In genomic region chr13:45415112-45415511, GRCh38 we compare ENCODE assay signal across 14 cellular contexts. TPM values are rescaled to one million over a fixed set of nuclear protein-coding genes. Genes with fewer than 3 reads are reported as not detected.
A peak's percentile ranks its signal among the peaks of the same experiment; 100 is the strongest.
DNase-seq lines count a peak whose midpoint lies in the region; FAIRE-seq and TF ChIP-seq lines count a peak whose summit lies in the region.
"Had no signal": no experiment of that assay in that cellular context is flagged by ENCODE, and none has a peak within 500 bp of the region (broad histone marks: within the 10 kb centered on the region; RNA-seq: fewer than 3 reads in every experiment).

No MANE protein-coding gene starts in this region.

- no peak for TF ChIP-seq POLR2A in adrenal gland (IDR thresholded peaks at IDR 0.05)

- CTCF ChIA-PET in Calu3 (lab: Charles Lee): no interaction called here

- peak overlapping the region; percentile 91 for H3K27ac Mint-ChIP-seq in Calu3 (ENCODE audit: unreplicated experiment)
- H3K27ac Mint-ChIP-seq: activated CD4-positive, alpha-beta T cell treated with anti-CD3 and anti-CD28 coated beads for 36 hours; H9 had no signal

- H3K9me3 ChIP-seq in adrenal gland (replicated peaks in 1 of 3) (no peaks in the 10 kb centered on the region), kidney (ENCODE audit: control insufficient read depth in 1 of 2, low read length in 2 of 2) (no peaks in the 10 kb centered on the region), skeletal muscle satellite cell (replicated peaks; ENCODE audit: low read length) (no peaks in the 10 kb centered on the region)

- H3K4me2 ChIP-seq in skeletal muscle satellite cell (ENCODE audit: low read length): peak overlapping the region; percentile 75
- H3K4me2 ChIP-seq: PC-9 had no signal

- peak overlapping the region in 1 of 4 donors; percentile 43 for H3K4me3 ChIP-seq in adrenal gland
- peak overlapping the region; percentile 60 to 64 for H3K4me3 ChIP-seq in kidney (ENCODE audit: low read length in 2 of 2)
- H3K4me3 ChIP-seq in skeletal muscle satellite cell (ENCODE audit: low read length): peak overlapping the region; percentile 32
- H3K4me3 ChIP-seq: PC-9 had no signal

- no peak for FAIRE-seq in kidney (lab: Jason Lieb, UNC)

- peak overlapping the region in 4 of 5 donors; percentile 60 to 89 (median 68) for H3K27ac ChIP-seq in adrenal gland
- H3K27ac ChIP-seq in kidney (ENCODE audit: low read depth in 2 of 2, low read length in 2 of 2): peak overlapping the region; percentile 95 to 97
- H3K27ac ChIP-seq: HL-60, PC-9 had no signal

- DNase-seq in Calu3 (no peak), adrenal gland (no peak), kidney (no peak), iPS-NIHi11 (ENCODE audit: low spot score) (no peak), inferior parietal cortex (ENCODE audit: extremely low spot score) (no peak), NCI-H69 (lab: John Stamatoyannopoulos, UW) (no peak), GM20000 (ENCODE audit: low spot score) (no peak)
- DNase-seq: activated CD4-positive, alpha-beta T cell treated with anti-CD3 and anti-CD28 coated beads for 36 hours; H9; NCI-H146; PC-9; stimulated activated CD8-positive, alpha-beta memory T cell treated with anti-CD3 and anti-CD28 coated beads, Interleukin-4, amount 100 ng/mL, for 48 hours had no signal

- TF ChIP-seq CTCF in Calu3 (IDR thresholded peaks at IDR 0.05; ENCODE audit: unreplicated experiment) (no peak), adrenal gland (IDR thresholded peaks at IDR 0.05) (no peak), kidney (IDR thresholded peaks at IDR 0.05; ENCODE audit: borderline replicate concordance, extremely low read depth, insufficient read depth) (no peak), GM20000 (IDR thresholded peaks at IDR 0.05; ENCODE audit: extremely low read depth, missing control alignments) (no peak)

- H3K27me3 Mint-ChIP-seq in Calu3 (ENCODE audit: unreplicated experiment): no peaks in the 10 kb centered on the region
- H3K27me3 Mint-ChIP-seq: activated CD4-positive, alpha-beta T cell treated with anti-CD3 and anti-CD28 coated beads for 36 hours had no signal

- H3K27me3 ChIP-seq in adrenal gland (no peaks in the 10 kb centered on the region), skeletal muscle satellite cell (ENCODE audit: control insufficient read depth, insufficient read depth, low read length) (no peaks in the 10 kb centered on the region)

- H3K36me3 ChIP-seq in adrenal gland (replicated peaks in 1 of 2) (no peaks in the 10 kb centered on the region), kidney (ENCODE audit: control insufficient read depth in 1 of 2, insufficient read depth in 2 of 2, low read length in 2 of 2) (peaks cover 1 to 5% of the 10 kb centered on the region in 2 donors), skeletal muscle satellite cell (ENCODE audit: insufficient read depth, low read length) (peaks cover 2% of the 10 kb centered on the region)

- peaks cover 32% of the 10 kb centered on the region for H3K36me3 Mint-ChIP-seq in Calu3 (ENCODE audit: insufficient read depth, unreplicated experiment)

- TSS peak; percentile 5 for BruUV-seq in Calu3 (replicated peaks; lab: Mats Ljungman, UMichigan)

- peaks cover 11 to 27% of the 10 kb centered on the region in 2 donors for H3K4me1 ChIP-seq in adrenal gland (replicated peaks in 1 of 2)
- peaks cover 18 to 29% of the 10 kb centered on the region in 2 donors for H3K4me1 ChIP-seq in kidney (ENCODE audit: control insufficient read depth in 1 of 2, insufficient read depth in 1 of 2, low read depth in 1 of 2, low read length in 2 of 2)
- peaks cover 14% of the 10 kb centered on the region for H3K4me1 ChIP-seq in skeletal muscle satellite cell (ENCODE audit: control insufficient read depth, insufficient read depth, low read length)

- intact Hi-C loops in Calu3 (cut with micrococcal nuclease; ENCODE audit: unreplicated experiment) (loop anchor here (5.0 kb wide), 1 partner anchor 52 kb away; no protein-coding TSS in a partner anchor), adrenal gland (cut with DNase I) (loop anchor here in 1 of 2 donors (10.0 kb wide), 1 partner anchor 50 kb away; the partner anchor contains the start of gene COG3), kidney (cut with DNase I) (no loop called here)

- H3K9ac ChIP-seq in kidney (ENCODE audit: low read length in 2 of 2) (peak overlapping the region; percentile 61 to 63), skeletal muscle satellite cell (ENCODE audit: low read depth, low read length) (peak overlapping the region; percentile 42)

- H3K9me3 Mint-ChIP-seq in Calu3 (ENCODE audit: low read depth, unreplicated experiment): no peaks in the 10 kb centered on the region

- WGBS in adrenal gland, 4 donors: 76 to 94% (median 85%) methylated on average over 1 of the region's 1 CpG

- peaks cover 16% of the 10 kb centered on the region for H3K4me1 Mint-ChIP-seq in Calu3 (ENCODE audit: low read depth, unreplicated experiment)

- peak overlapping the region; percentile 71 for H3K4me3 Mint-ChIP-seq in Calu3 (ENCODE audit: low read depth, unreplicated experiment)
- H3K4me3 Mint-ChIP-seq: activated CD4-positive, alpha-beta T cell treated with anti-CD3 and anti-CD28 coated beads for 36 hours; H9 had no signal

RNA-seq across cellular contexts. Expression of gene SLC25A30, which starts 3.1 kb away (rescaled TPM):
- total RNA-seq in Calu3 (2022) (16.6 and 18.2 TPM in 2 replicates), adrenal gland (10 to 100 TPM; 16.6 to 45.6 (median 19.0) TPM), kidney (47.1 TPM)
- polyA plus RNA-seq in adrenal gland (10 to 100 TPM in 1 of 3 donors, 1 to 10 TPM in 2; 3.4 to 34.7 (median 7.2) TPM), kidney (ENCODE audit: insufficient read depth, low read depth, low replicate concordance) (32.9 TPM)
- total RNA-seq in skeletal muscle satellite cell (2012; rRNA removed): 8.7 and 9.6 TPM in 2 replicates

RNA-seq across cellular contexts. Expression of gene COG3, which starts 49.6 kb away (rescaled TPM):
- 18.4 and 21.6 TPM in 2 replicates for total RNA-seq in Calu3 (2022)
- total RNA-seq in adrenal gland: 10 to 100 TPM; 22.3 to 56.7 (median 34.0) TPM
- polyA plus RNA-seq in adrenal gland: 10 to 100 TPM; 21.9 to 70.1 (median 32.7) TPM
- total RNA-seq in kidney: 26.0 TPM
- polyA plus RNA-seq in kidney (ENCODE audit: insufficient read depth, low read depth, low replicate concordance): 18.0 TPM
- 20.8 and 28.2 TPM in 2 replicates for total RNA-seq in skeletal muscle satellite cell (2012; rRNA removed)
